Comparison of ENCODE assay signal across 9 cellular contexts in genomic region chr1:24705260-24706073, GRCh38. TPM values are rescaled to one million over a fixed set of nuclear protein-coding genes. Genes with fewer than 3 reads are reported as not detected.
DNase-seq lines count a peak whose midpoint lies in the region; ATAC-seq, FAIRE-seq and TF ChIP-seq lines count a peak whose summit lies in the region.
"Had no signal": no experiment of that assay in that cellular context is flagged by ENCODE, and none has a peak within 500 bp of the region (broad histone marks: within the 10 kb centered on the region; RNA-seq: fewer than 3 reads in every experiment).

No MANE protein-coding gene starts in this region.

- no peak for ATAC-seq in central memory CD8-positive, alpha-beta T cell (replicated peaks; ENCODE audit: extremely low read depth, poor library complexity, severe bottlenecking)

- H3K9me3 Mint-ChIP-seq in activated T-cell treated with anti-CD3 and anti-CD28 coated beads, Interleukin-2, amount 50 U/mL, for 24 hours, result no peaks in the 10 kb centered on the region
- H3K9me3 Mint-ChIP-seq in central memory CD8-positive, alpha-beta T cell, result no peaks in the 10 kb centered on the region
- H3K9me3 Mint-ChIP-seq: activated naive CD8-positive, alpha-beta T cell treated with anti-CD3 and anti-CD28 coated beads, Interleukin-2, amount 10 ng/mL, durations not matched to agents 7 days and 5 days had no signal

- no peak overlapping the region for H3K4me2 ChIP-seq in keratinocyte (ENCODE audit: control insufficient read depth, extremely low read depth, insufficient read depth, low read depth, low read length)
- H3K4me2 ChIP-seq in skeletal muscle satellite cell (ENCODE audit: low read length), result peak overlapping the region; percentile 12

- no peak for TF ChIP-seq CTCF in LNCaP clone FGC (IDR thresholded peaks at IDR 0.05; ENCODE audit: control insufficient read depth, extremely low read depth, insufficient read depth)
- no peak for TF ChIP-seq CTCF in keratinocyte (optimal IDR thresholded peaks at IDR 0.05 in 1 of 3, IDR thresholded peaks at IDR 0.05 in 1 of 3, conservative IDR thresholded peaks at IDR 0.05 in 1 of 3; ENCODE audit: extremely low read depth in 1 of 3, insufficient read depth in 2 of 3, low read length in 3 of 3)

- H4K20me1 ChIP-seq in keratinocyte (ENCODE audit: control insufficient read depth, extremely low read depth, insufficient read depth, low read length), result no peaks in the 10 kb centered on the region

- H3K27ac Mint-ChIP-seq in activated T-cell treated with anti-CD3 and anti-CD28 coated beads, Interleukin-2, amount 50 U/mL, for 24 hours, result no peak overlapping the region
- peak overlapping the region; percentile 47 for H3K27ac Mint-ChIP-seq in central memory CD8-positive, alpha-beta T cell (ENCODE audit: low read depth)
- H3K27ac Mint-ChIP-seq: activated naive CD8-positive, alpha-beta T cell treated with anti-CD3 and anti-CD28 coated beads, Interleukin-2, amount 10 ng/mL, durations not matched to agents 7 days and 5 days had no signal

- no peaks in the 10 kb centered on the region for H3K36me3 ChIP-seq in keratinocyte (ENCODE audit: control insufficient read depth in 2 of 2, extremely low read depth in 1 of 2, insufficient read depth in 2 of 2, low read length in 2 of 2)
- H3K36me3 ChIP-seq in skeletal muscle satellite cell (ENCODE audit: insufficient read depth, low read length), result no peaks in the 10 kb centered on the region

- H2AFZ ChIP-seq in keratinocyte (ENCODE audit: control insufficient read depth, low read length), result peak overlapping the region; percentile 41

- H3K9me3 ChIP-seq in keratinocyte (ENCODE audit: control insufficient read depth, low read depth, low read length) (no peaks in the 10 kb centered on the region), skeletal muscle satellite cell (replicated peaks; ENCODE audit: low read length) (no peaks in the 10 kb centered on the region)

- peak overlapping the region; percentile 46 for H3K9ac ChIP-seq in keratinocyte (ENCODE audit: control insufficient read depth, extremely low read depth, insufficient read depth, low read length)
- peak overlapping the region; percentile 61 for H3K9ac ChIP-seq in skeletal muscle satellite cell (ENCODE audit: low read depth, low read length)

- H3K4me1 Mint-ChIP-seq in activated T-cell treated with anti-CD3 and anti-CD28 coated beads, Interleukin-2, amount 50 U/mL, for 24 hours (ENCODE audit: low read depth), result peaks cover 16% of the 10 kb centered on the region
- peaks cover 14% of the 10 kb centered on the region for H3K4me1 Mint-ChIP-seq in central memory CD8-positive, alpha-beta T cell

- H3K9me1 ChIP-seq in keratinocyte (ENCODE audit: control insufficient read depth, extremely low read depth, insufficient read depth, low read length), result no peaks in the 10 kb centered on the region

- no peaks in the 10 kb centered on the region for H3K79me2 ChIP-seq in keratinocyte (ENCODE audit: control insufficient read depth, insufficient read depth, low read length)

- H3K4me1 ChIP-seq in keratinocyte (ENCODE audit: control insufficient read depth, extremely low read depth, insufficient read depth, low read length), result peaks cover 27% of the 10 kb centered on the region
- H3K4me1 ChIP-seq in skeletal muscle satellite cell (ENCODE audit: control insufficient read depth, insufficient read depth, low read length), result peaks cover 31% of the 10 kb centered on the region

- dilution Hi-C loops in keratinocyte (cut with MboI; ENCODE audit: extremely low pct_ligation_motif_present, low sequenced_read_pairs), result no loop called here

- peak; percentile 14 for DNase-seq in activated T-cell treated with anti-CD3 and anti-CD28 coated beads for 48 hours (ENCODE audit: low read depth)
- DNase-seq in activated T-cell treated with anti-CD3 and anti-CD28 coated beads, Interleukin-2, amount 50 U/mL, for 24 hours, result no peak
- peak; percentile 31 for DNase-seq in LNCaP clone FGC (ENCODE audit: low read depth)
- DNase-seq in SHP77 (lab: John Stamatoyannopoulos, UW), result peak; percentile 93 to 94
- DNase-seq in central memory CD8-positive, alpha-beta T cell (ENCODE audit: low spot score in 2 of 2), result no peak
- DNase-seq in keratinocyte (ENCODE audit: low read depth, low spot score), result peak; percentile 49
- no peak for DNase-seq in GM19240 (ENCODE audit: insufficient read length, low spot score)
- DNase-seq: activated naive CD8-positive, alpha-beta T cell treated with anti-CD3 and anti-CD28 coated beads, Interleukin-2, amount 10 ng/mL, durations not matched to agents 7 days and 5 days had no signal

- no peaks in the 10 kb centered on the region for H3K36me3 Mint-ChIP-seq in activated T-cell treated with anti-CD3 and anti-CD28 coated beads, Interleukin-2, amount 50 U/mL, for 24 hours (ENCODE audit: low read depth)
- no peaks in the 10 kb centered on the region for H3K36me3 Mint-ChIP-seq in central memory CD8-positive, alpha-beta T cell (ENCODE audit: insufficient read depth)
- H3K36me3 Mint-ChIP-seq: activated naive CD8-positive, alpha-beta T cell treated with anti-CD3 and anti-CD28 coated beads, Interleukin-2, amount 10 ng/mL, durations not matched to agents 7 days and 5 days had no signal

- H3K27me3 ChIP-seq in keratinocyte (ENCODE audit: control insufficient read depth, extremely low read depth, insufficient read depth, low read length) (no peaks in the 10 kb centered on the region), skeletal muscle satellite cell (ENCODE audit: control insufficient read depth, insufficient read depth, low read length) (no peaks in the 10 kb centered on the region)

- H3K27me3 Mint-ChIP-seq in activated T-cell treated with anti-CD3 and anti-CD28 coated beads, Interleukin-2, amount 50 U/mL, for 24 hours, result no peaks in the 10 kb centered on the region
- no peaks in the 10 kb centered on the region for H3K27me3 Mint-ChIP-seq in central memory CD8-positive, alpha-beta T cell
- H3K27me3 Mint-ChIP-seq: activated naive CD8-positive, alpha-beta T cell treated with anti-CD3 and anti-CD28 coated beads, Interleukin-2, amount 10 ng/mL, durations not matched to agents 7 days and 5 days had no signal

- peak; percentile 34 for FAIRE-seq in keratinocyte (lab: Jason Lieb, UNC)

- no peak overlapping the region for H3K4me3 ChIP-seq in LNCaP clone FGC (ENCODE audit: low read depth, low read length)
- no peak overlapping the region for H3K4me3 ChIP-seq in keratinocyte (ENCODE audit: control insufficient read depth in 2 of 3, extremely low read depth in 1 of 3, insufficient read depth in 2 of 3, low read depth in 1 of 3, low read length in 3 of 3)
- H3K4me3 ChIP-seq in skeletal muscle satellite cell (ENCODE audit: low read length), result no peak overlapping the region

- no peak overlapping the region for H3K4me3 Mint-ChIP-seq in activated T-cell treated with anti-CD3 and anti-CD28 coated beads, Interleukin-2, amount 50 U/mL, for 24 hours
- H3K4me3 Mint-ChIP-seq in central memory CD8-positive, alpha-beta T cell, result no peak overlapping the region
- H3K4me3 Mint-ChIP-seq: activated naive CD8-positive, alpha-beta T cell treated with anti-CD3 and anti-CD28 coated beads, Interleukin-2, amount 10 ng/mL, durations not matched to agents 7 days and 5 days had no signal

- H3K27ac ChIP-seq in keratinocyte (ENCODE audit: control insufficient read depth, insufficient read depth, low read length), result peak overlapping the region; percentile 61

RNA-seq across cellular contexts. Expression of gene CLIC4, which starts 39.8 kb away (rescaled TPM):
- 105 to 130 TPM (median 118 TPM) in 3 replicates for polyA plus RNA-seq in keratinocyte
- 69.7 TPM for polyA plus RNA-seq in keratinocyte (2011; ENCODE audit: low read depth)
- polyA plus RNA-seq in keratinocyte (2011; cell fraction: cytosol; rRNA removed), result 128 and 253 TPM in 2 replicates
- polyA plus RNA-seq in keratinocyte (2011; cell fraction: nucleus; rRNA removed), result 123 and 148 TPM in 2 replicates
- polyA plus RNA-seq in keratinocyte (2012; ENCODE audit: low replicate concordance), result 84.7 and 128 TPM in 2 replicates
- polyA minus RNA-seq in keratinocyte, result 20.3 to 93.1 TPM (median 67.2 TPM) in 3 replicates
- 163 TPM for polyA minus RNA-seq in keratinocyte (2011; cell fraction: cytosol; rRNA and poly(A)+ RNA removed)
- 80.9 and 173 TPM in 2 replicates for polyA minus RNA-seq in keratinocyte (2011; cell fraction: nucleus; rRNA and poly(A)+ RNA removed)
- 271 and 344 TPM in 2 replicates for total RNA-seq in skeletal muscle satellite cell (2012; rRNA removed)

Comparison
In these comparisons a context has a peak if more than half of its experiments do, and no peak if none do; other contexts are left out.
1. DNase-seq: peak in activated T-cell treated with anti-CD3 and anti-CD28 coated beads for 48 hours (single experiment), LNCaP clone FGC (single experiment), SHP77 (2 of 2) and keratinocyte (single experiment); none in activated T-cell treated with anti-CD3 and anti-CD28 coated beads, Interleukin-2, amount 50 U/mL, for 24 hours (single experiment), central memory CD8-positive, alpha-beta T cell (0 of 2) and GM19240 (single experiment).